ENCODE assay signal across 13 cellular contexts in genomic region chr2:121771976-121772742, GRCh38.
DNase-seq lines count a peak whose midpoint lies in the region; ATAC-seq, FAIRE-seq and TF ChIP-seq lines count a peak whose summit lies in the region.
"Had no signal": no experiment of that assay in that cellular context is flagged by ENCODE, and none has a peak within 500 bp of the region (broad histone marks: within the 10 kb centered on the region; RNA-seq: fewer than 3 reads in every experiment).

No MANE protein-coding gene starts in this region.

- no peak for TF ChIP-seq CTCF in AG09319 (IDR thresholded peaks at IDR 0.05; ENCODE audit: low read depth, low read length)

- DNase-seq in AG09319 (ENCODE audit: extremely low read depth, low read depth): peak; percentile 22
- peak; percentile 4 for DNase-seq in EH (ENCODE audit: low read depth)
- peak; percentile 19 for DNase-seq in SHP77 treated with DMSO at 0.1 percent for 48 hours (lab: John Stamatoyannopoulos, UW)
- peak; percentile 89 for DNase-seq in left kidney (ENCODE audit: low read depth, low spot score)
- no peak for DNase-seq in NCI-H1417 treated with DMSO at 0.1 percent for 48 hours (lab: John Stamatoyannopoulos, UW)
- no peak for DNase-seq in GM19239 (ENCODE audit: insufficient read length, low spot score)
- no peak for DNase-seq in activated T-cell treated with anti-CD3 and anti-CD28 coated beads, Interleukin-2, amount 50 U/mL, for 1 hour
- DNase-seq: activated B cell treated with CpG ODN at 0.5 μM for 24 hours; activated T-cell treated with anti-CD3 and anti-CD28 coated beads, Interleukin-2, amount 50 U/mL, for 72 hours; PC-3; stimulated activated CD4-positive, alpha-beta T cell treated with anti-CD3 and anti-CD28 coated beads, Interleukin-4, amount 100 ng/mL, for 4 hours had no signal

- no peak for FAIRE-seq in GM19239 (lab: Jason Lieb, UNC)
- FAIRE-seq: islet of Langerhans had no signal

- no peak for ATAC-seq in GM18870 (IDR thresholded peaks at IDR 0.05; ENCODE audit: unreplicated experiment)
- ATAC-seq: activated T-cell treated with anti-CD3 and anti-CD28 coated beads, Interleukin-2, amount 50 U/mL, for 72 hours; PC-3 had no signal

Comparison
In these comparisons a context has a peak if more than half of its experiments do, and no peak if none do; other contexts are left out.
1. DNase-seq: peak in AG09319 (single experiment), EH (single experiment), SHP77 treated with DMSO at 0.1 percent for 48 hours (single experiment) and left kidney (single experiment); none in NCI-H1417 treated with DMSO at 0.1 percent for 48 hours (single experiment), GM19239 (single experiment) and activated T-cell treated with anti-CD3 and anti-CD28 coated beads, Interleukin-2, amount 50 U/mL, for 1 hour (single experiment).